ENCODE assay signal across 27 cellular contexts in genomic region chr1:111873460-111873859, GRCh38.
"Had no signal": no experiment of that assay in that cellular context is flagged by ENCODE, and none has a peak within 500 bp of the region (broad histone marks: within the 10 kb centered on the region; RNA-seq: fewer than 3 reads in every experiment).

No MANE protein-coding gene starts in this region.

- DNase-seq: dermis blood vessel endothelial cell; effector memory CD4-positive, alpha-beta T cell; foreskin keratinocyte; heart left ventricle; left colon; natural killer cell; occipital lobe; ovary; posterior cingulate gyrus; retina; stimulated activated CD4-positive, alpha-beta T cell treated with anti-CD3 and anti-CD28 coated beads, Interleukin-12 subunit alpha, Interleukin-12 subunit beta, amount 100 ng/mL, for 4 hours; stimulated activated CD4-positive, alpha-beta T cell treated with anti-CD3 and anti-CD28 coated beads, Interleukin-1b, Interleukin-23, amount 100 ng/mL, for 48 hours; stimulated activated CD4-positive, alpha-beta T cell treated with anti-CD3 and anti-CD28 coated beads, Interleukin-4, amount 100 ng/mL, for 1 hour; stimulated activated CD8-positive, alpha-beta memory T cell treated with anti-CD3 and anti-CD28 coated beads, Interleukin-4, amount 100 ng/mL, for 48 hours; stimulated activated naive CD4-positive, alpha-beta T cell; stimulated activated naive CD8-positive, alpha-beta T cell treated with anti-CD3 and anti-CD28 coated beads, Interleukin-15, amount 100 ng/mL, for 72 hours; transverse colon; upper lobe of right lung; uterus had no signal

- H3K4me1 ChIP-seq: foreskin keratinocyte, suprapubic skin, transverse colon, upper lobe of right lung, uterus had no signal

- H3K27me3 ChIP-seq: esophagus muscularis mucosa, gastroesophageal sphincter, ovary, suprapubic skin, transverse colon, upper lobe of right lung, uterus had no signal

- H3K4me3 ChIP-seq: coronary artery, esophagus muscularis mucosa, gastroesophageal sphincter, heart left ventricle, hepatocyte, lung, ovary, smooth muscle cell, suprapubic skin, transverse colon, upper lobe of right lung, uterus had no signal

- H3K27ac ChIP-seq: coronary artery, esophagus muscularis mucosa, foreskin keratinocyte, gastroesophageal sphincter, heart left ventricle, hepatocyte, ovary, suprapubic skin, transverse colon, upper lobe of right lung, uterus had no signal

- H3K36me3 ChIP-seq: esophagus muscularis mucosa, gastroesophageal sphincter, heart left ventricle, ovary, suprapubic skin, transverse colon, upper lobe of right lung, uterus had no signal

- ATAC-seq: foreskin keratinocyte, gastroesophageal sphincter, left colon, natural killer cell, sciatic nerve, upper lobe of right lung had no signal

- H3K9me3 ChIP-seq: esophagus muscularis mucosa, gastroesophageal sphincter, heart left ventricle, ovary, suprapubic skin, transverse colon, upper lobe of right lung, uterus had no signal
